9 cellular contexts compared by ENCODE assay signal in the genomic region with DNA sequence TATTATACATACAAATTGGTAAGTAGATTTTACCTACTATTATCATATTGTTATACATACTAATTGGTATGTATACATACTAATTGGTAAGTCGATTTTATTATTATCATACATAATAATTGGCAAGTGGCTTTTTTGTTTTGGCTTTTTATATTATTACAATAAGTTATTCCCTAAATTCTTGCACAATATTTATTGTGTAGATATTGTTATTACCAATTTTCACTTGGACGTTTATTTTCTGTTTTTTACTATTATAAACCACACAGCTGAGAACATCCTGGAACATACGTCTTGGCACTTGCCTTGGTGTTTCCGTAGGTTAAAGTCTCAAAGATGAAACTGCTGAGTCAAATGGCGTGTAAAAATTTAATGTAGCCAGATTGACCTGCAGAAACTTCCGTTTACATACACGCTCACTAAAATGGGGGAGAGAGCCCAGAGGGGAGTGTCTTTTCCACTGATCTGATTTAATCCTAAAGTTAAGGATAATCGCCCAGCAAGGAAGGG. TPM values are rescaled to one million over a fixed set of nuclear protein-coding genes. Genes with fewer than 3 reads are reported as not detected.
A peak's percentile ranks its signal among the peaks of the same experiment; 100 is the strongest.
DNase-seq lines count a peak whose midpoint lies in the region; TF ChIP-seq lines count a peak whose summit lies in the region.
"Had no signal": no experiment of that assay in that cellular context is flagged by ENCODE, and none has a peak within 500 bp of the region (broad histone marks: within the 10 kb centered on the region; RNA-seq: fewer than 3 reads in every experiment).

No MANE protein-coding gene starts in this region.

- H3K4me1 Mint-ChIP-seq in activated naive CD4-positive, alpha-beta T cell treated with anti-CD3 and anti-CD28 coated beads for 36 hours (ENCODE audit: low read depth): peaks cover 20% of the 10 kb centered on the region

- H3K23ac ChIP-seq in mesenchymal stem cell (ENCODE audit: low read length in 2 of 2): no peak overlapping the region

- H4K8ac ChIP-seq in mesenchymal stem cell (ENCODE audit: low read length): no peak overlapping the region

- no peaks in the 10 kb centered on the region for H3K36me3 Mint-ChIP-seq in activated naive CD4-positive, alpha-beta T cell treated with anti-CD3 and anti-CD28 coated beads for 36 hours (ENCODE audit: low read depth)

- H2AFZ ChIP-seq in mesenchymal stem cell (ENCODE audit: low read depth, low read length): peak overlapping the region; percentile 98

- peak overlapping the region; percentile 98 for H2BK5ac ChIP-seq in mesenchymal stem cell (ENCODE audit: low read depth, low read length, poor library complexity, severe bottlenecking)

- in situ Hi-C loops in astrocyte of the spinal cord (cut with HindIII; ENCODE audit: low sequenced_read_pairs): no loop called here

- H3K79me1 ChIP-seq in mesenchymal stem cell (replicated peaks; ENCODE audit: low read length, poor library complexity, severe bottlenecking): no peaks in the 10 kb centered on the region

- H3K4me3 Mint-ChIP-seq in activated naive CD4-positive, alpha-beta T cell treated with anti-CD3 and anti-CD28 coated beads for 36 hours: peak overlapping the region; percentile 90

- intact Hi-C loops in activated naive CD4-positive, alpha-beta T cell treated with anti-CD3 and anti-CD28 coated beads for 36 hours (cut with micrococcal nuclease): loop anchor here (1.0 to 10.0 kb wide), 6 partner anchors 274 to 1144 kb away; a partner anchor contains a TSS

- peak overlapping the region in 1 of 2 experiments; percentile 50 for H3K4ac ChIP-seq in mesenchymal stem cell (ENCODE audit: low read depth in 1 of 2, low read length in 2 of 2)

- H2BK120ac ChIP-seq in mesenchymal stem cell (ENCODE audit: low read depth, low read length): peak overlapping the region; percentile 78

- no peaks in the 10 kb centered on the region for H3K27me3 Mint-ChIP-seq in activated naive CD4-positive, alpha-beta T cell treated with anti-CD3 and anti-CD28 coated beads for 36 hours (ENCODE audit: low read depth)

- 0% methylated on average over 4 of the region's 8 CpGs for WGBS in mesenchymal stem cell

- H3K9ac ChIP-seq in HUES48 (ENCODE audit: low read depth, low read length): peak overlapping the region; percentile 83
- peak overlapping the region; percentile 85 for H3K9ac ChIP-seq in mesenchymal stem cell (ENCODE audit: low read length)

- H3K36me3 ChIP-seq in HUES48 (ENCODE audit: control insufficient read depth, insufficient read depth, low read length): no peaks in the 10 kb centered on the region
- no peaks in the 10 kb centered on the region for H3K36me3 ChIP-seq in mesenchymal stem cell (ENCODE audit: control insufficient read depth in 1 of 2, insufficient read depth in 2 of 2, low read depth in 1 of 2, low read length in 2 of 2)

- peak overlapping the region in 1 of 2 experiments; percentile 55 for H2BK12ac ChIP-seq in mesenchymal stem cell (ENCODE audit: low read length in 2 of 2)

- H4K91ac ChIP-seq in mesenchymal stem cell (ENCODE audit: low read length): no peak overlapping the region

- TF ChIP-seq CTCF in astrocyte of the spinal cord (IDR thresholded peaks at IDR 0.05; ENCODE audit: low read depth, low read length): no peak

- H3K9me3 Mint-ChIP-seq in activated naive CD4-positive, alpha-beta T cell treated with anti-CD3 and anti-CD28 coated beads for 36 hours: no peaks in the 10 kb centered on the region

- no peak overlapping the region for H2BK15ac ChIP-seq in mesenchymal stem cell (ENCODE audit: low read depth, poor library complexity, severe bottlenecking)

- H3K27ac ChIP-seq in HUES48 (ENCODE audit: low read depth, low read length): peak overlapping the region; percentile 84
- peak overlapping the region; percentile 98 for H3K27ac ChIP-seq in mesenchymal stem cell (ENCODE audit: low read length, poor library complexity, severe bottlenecking)

- H3K27me3 ChIP-seq in HUES48 (ENCODE audit: control insufficient read depth, insufficient read depth, low read length) (no peaks in the 10 kb centered on the region), mesenchymal stem cell (ENCODE audit: control insufficient read depth in 1 of 2, insufficient read depth in 1 of 2, low read length in 2 of 2) (peaks cover 0 to 4% of the 10 kb centered on the region in 2 experiments)

- DNase-seq in activated naive CD4-positive, alpha-beta T cell treated with anti-CD3 and anti-CD28 coated beads for 36 hours: no peak
- DNase-seq in activated naive CD4-positive, alpha-beta T cell (lab: John Stamatoyannopoulos, UW): no peak
- DNase-seq in astrocyte of the spinal cord (ENCODE audit: low read depth, low spot score): no peak
- no peak for DNase-seq in mesenchymal stem cell
- no peak for DNase-seq in inferior parietal cortex (ENCODE audit: extremely low spot score)
- DNase-seq in NCI-H345 treated with DMSO at 0.1 percent for 48 hours (lab: John Stamatoyannopoulos, UW; ENCODE audit: unreplicated experiment): no peak
- DNase-seq in cerebellar cortex (ENCODE audit: low spot score): no peak

- H3K9me3 ChIP-seq in HUES48 (ENCODE audit: control insufficient read depth, insufficient read depth, low read length): no peaks in the 10 kb centered on the region
- no peaks in the 10 kb centered on the region for H3K9me3 ChIP-seq in mesenchymal stem cell (ENCODE audit: control insufficient read depth, low read length)

- H2AK5ac ChIP-seq in mesenchymal stem cell (ENCODE audit: low read length, severe bottlenecking): no peak overlapping the region

- H3K4me2 ChIP-seq in mesenchymal stem cell (ENCODE audit: low read length, poor library complexity, severe bottlenecking): peak overlapping the region; percentile 94

- no peak overlapping the region for H3K14ac ChIP-seq in mesenchymal stem cell (ENCODE audit: low read length in 2 of 2)

- H3K4me3 ChIP-seq in HUES48 (ENCODE audit: low read depth, low read length) (peak overlapping the region; percentile 81), astrocyte of the spinal cord (ENCODE audit: low read depth, low read length) (peak overlapping the region; percentile 77), mesenchymal stem cell (ENCODE audit: insufficient read depth in 1 of 2, low read depth in 1 of 2, low read length in 2 of 2) (peak overlapping the region; percentile 82 to 83)

- H3K27ac Mint-ChIP-seq in activated naive CD4-positive, alpha-beta T cell treated with anti-CD3 and anti-CD28 coated beads for 36 hours: peak overlapping the region; percentile 98

- H3K4me1 ChIP-seq in HUES48 (ENCODE audit: control insufficient read depth, insufficient read depth, low read length): no peaks in the 10 kb centered on the region
- peaks cover 9% of the 10 kb centered on the region for H3K4me1 ChIP-seq in mesenchymal stem cell (ENCODE audit: control insufficient read depth, insufficient read depth, low read depth, low read length)

- peak overlapping the region; percentile 64 to 75 for H3K18ac ChIP-seq in mesenchymal stem cell (ENCODE audit: low read depth in 1 of 2, low read length in 2 of 2)

- CTCF ChIA-PET in activated naive CD4-positive, alpha-beta T cell treated with anti-CD3 and anti-CD28 coated beads for 36 hours (lab: Charles Lee): interaction anchor here (0.6 to 4.4 kb wide), 4 partner anchors 11 to 53 kb away, joined by 4 to 28 read pairs (median 12); no protein-coding TSS in a partner anchor

RNA-seq across cellular contexts. Expression of a gene that starts 18.9 kb away (rescaled TPM):
- total RNA-seq in activated naive CD4-positive, alpha-beta T cell treated with anti-CD3 and anti-CD28 coated beads for 36 hours: 10 to 100 TPM; 40.3 to 41.3 TPM
- polyA plus RNA-seq in mesenchymal stem cell (2013, experiment 1 of 2): 0.64 TPM
- 0.75 TPM for polyA plus RNA-seq in mesenchymal stem cell (2013, experiment 2 of 2)

RNA-seq across cellular contexts. Expression of a gene that starts 19.0 kb away (rescaled TPM):
- 10 to 100 TPM; 18.7 to 18.9 TPM for total RNA-seq in activated naive CD4-positive, alpha-beta T cell treated with anti-CD3 and anti-CD28 coated beads for 36 hours
- polyA plus RNA-seq in mesenchymal stem cell (2013, experiment 1 of 2): 1.5 TPM
- 1.8 TPM for polyA plus RNA-seq in mesenchymal stem cell (2013, experiment 2 of 2)

RNA-seq across cellular contexts. Expression of a gene that starts 39.1 kb away (rescaled TPM):
- not detected for total RNA-seq in activated naive CD4-positive, alpha-beta T cell treated with anti-CD3 and anti-CD28 coated beads for 36 hours
- 0.77 TPM for polyA plus RNA-seq in mesenchymal stem cell (2013, experiment 1 of 2)
- 0.81 TPM for polyA plus RNA-seq in mesenchymal stem cell (2013, experiment 2 of 2)
- total RNA-seq: glomerular endothelial cell had no signal

RNA-seq across cellular contexts. Expression of a gene that starts 58.9 kb away (rescaled TPM):
- under 1 TPM in 1 of 2 experiments, not detected in 1; 0.02 TPM for total RNA-seq in activated naive CD4-positive, alpha-beta T cell treated with anti-CD3 and anti-CD28 coated beads for 36 hours
- polyA plus RNA-seq in mesenchymal stem cell (2013, experiment 1 of 2): 0.36 TPM
- polyA plus RNA-seq in mesenchymal stem cell (2013, experiment 2 of 2): 0.34 TPM
- total RNA-seq: glomerular endothelial cell had no signal
